In genomic region chr17:18563405-18564098, GRCh38 we compare ENCODE assay signal across 8 cellular contexts.
A peak's percentile ranks its signal among the peaks of the same experiment; 100 is the strongest.
DNase-seq lines count a peak whose midpoint lies in the region; ATAC-seq, FAIRE-seq and TF ChIP-seq lines count a peak whose summit lies in the region.
"Not testable (repeated sequence)": the region's sequence is repeated elsewhere in the genome, so short reads cannot be mapped to it uniquely, and the experiment has no call there.

No MANE protein-coding gene starts in this region.

- CTCF ChIA-PET in activated CD8-positive, alpha-beta T cell treated with anti-CD3 and anti-CD28 coated beads for 36 hours (lab: Charles Lee), result not testable (repeated sequence)

- DNase-seq in DMS53 treated with DMSO at 0.1 percent for 48 hours (lab: John Stamatoyannopoulos, UW; ENCODE audit: unreplicated experiment), result peak; percentile 24
- DNase-seq in H54 (ENCODE audit: insufficient read length, low spot score), result not testable (repeated sequence)
- peak; percentile 18 for DNase-seq in activated CD8-positive, alpha-beta T cell treated with anti-CD3 and anti-CD28 coated beads for 36 hours
- peak; percentile 43 for DNase-seq in ecto neural progenitor cell (ENCODE audit: low spot score)
- DNase-seq in memory B cell (ENCODE audit: low spot score in 2 of 2), result peak; percentile 55 to 61
- peak; percentile 1 to 21 for DNase-seq in stimulated activated naive CD8-positive, alpha-beta T cell treated with anti-CD3 and anti-CD28 coated beads, Interleukin-15, amount 100 ng/mL, for 72 hours

- not testable (repeated sequence) for H3K79me2 ChIP-seq in OCI-LY3 (ENCODE audit: low read length)

- 0 out of 2 replicates have a peak overlapping the region, but pooled peaks have one; percentile 17 for H3K4me2 ChIP-seq in OCI-LY3 (ENCODE audit: low read length)

- H3K27me3 Mint-ChIP-seq in activated CD8-positive, alpha-beta T cell treated with anti-CD3 and anti-CD28 coated beads for 36 hours; memory B cell; stimulated activated naive CD8-positive, alpha-beta T cell treated with anti-CD3 and anti-CD28 coated beads, Interleukin-15, amount 100 ng/mL, for 72 hours: not testable (repeated sequence)

- H3K27ac Mint-ChIP-seq in activated CD8-positive, alpha-beta T cell treated with anti-CD3 and anti-CD28 coated beads for 36 hours, result peak overlapping the region; percentile 43
- H3K27ac Mint-ChIP-seq in memory B cell, result peak overlapping the region; percentile 6
- H3K27ac Mint-ChIP-seq in stimulated activated naive CD8-positive, alpha-beta T cell treated with anti-CD3 and anti-CD28 coated beads, Interleukin-15, amount 100 ng/mL, for 72 hours, result not testable (repeated sequence)

- H3K9me3 ChIP-seq in OCI-LY3 (ENCODE audit: insufficient read depth, low read length), result not testable (repeated sequence)

- H3K27me3 ChIP-seq in OCI-LY3 (ENCODE audit: low read depth, low read length), result not testable (repeated sequence)

- not testable (repeated sequence) for H4K20me1 ChIP-seq in OCI-LY3 (ENCODE audit: insufficient read depth, low read length)

- H3K9ac ChIP-seq in OCI-LY3 (ENCODE audit: low read length), result not testable (repeated sequence)

- not testable (repeated sequence) for H3K36me3 ChIP-seq in OCI-LY3 (replicated peaks; ENCODE audit: low read depth, low read length)

- not testable (repeated sequence) for H3K36me3 Mint-ChIP-seq in activated CD8-positive, alpha-beta T cell treated with anti-CD3 and anti-CD28 coated beads for 36 hours (ENCODE audit: low read depth); memory B cell

- H3K4me3 ChIP-seq in OCI-LY3 (ENCODE audit: low read length), result not testable (repeated sequence)

- TF ChIP-seq CTCF in OCI-LY3 (IDR thresholded peaks at IDR 0.05; ENCODE audit: low read depth, low read length); activated CD8-positive, alpha-beta T cell treated with anti-CD3 and anti-CD28 coated beads for 36 hours (IDR thresholded peaks at IDR 0.05): not testable (repeated sequence)

- POLR2A ChIA-PET in activated CD8-positive, alpha-beta T cell treated with anti-CD3 and anti-CD28 coated beads for 36 hours (lab: Charles Lee), result not testable (repeated sequence)

- H3K9me3 Mint-ChIP-seq in activated CD8-positive, alpha-beta T cell treated with anti-CD3 and anti-CD28 coated beads for 36 hours; memory B cell; stimulated activated naive CD8-positive, alpha-beta T cell treated with anti-CD3 and anti-CD28 coated beads, Interleukin-15, amount 100 ng/mL, for 72 hours: not testable (repeated sequence)

- H3K4me3 Mint-ChIP-seq in activated CD8-positive, alpha-beta T cell treated with anti-CD3 and anti-CD28 coated beads for 36 hours, result peak overlapping the region; percentile 8
- peak overlapping the region; percentile 75 for H3K4me3 Mint-ChIP-seq in memory B cell
- peak overlapping the region; percentile 58 to 73 for H3K4me3 Mint-ChIP-seq in stimulated activated naive CD8-positive, alpha-beta T cell treated with anti-CD3 and anti-CD28 coated beads, Interleukin-15, amount 100 ng/mL, for 72 hours

- not testable (repeated sequence) for H3K4me1 Mint-ChIP-seq in activated CD8-positive, alpha-beta T cell treated with anti-CD3 and anti-CD28 coated beads for 36 hours (ENCODE audit: low read depth); memory B cell
- peaks cover 13% of the 10 kb centered on the region for H3K4me1 Mint-ChIP-seq in stimulated activated naive CD8-positive, alpha-beta T cell treated with anti-CD3 and anti-CD28 coated beads, Interleukin-15, amount 100 ng/mL, for 72 hours

- H2AFZ ChIP-seq in OCI-LY3 (ENCODE audit: low read depth, low read length), result not testable (repeated sequence)

- ATAC-seq in HG03457 (IDR thresholded peaks at IDR 0.05; ENCODE audit: unreplicated experiment) (peak; percentile 52), memory B cell (ENCODE audit: low read depth) (peak; percentile 95)
- peak; percentile 70 for ATAC-seq in activated CD8-positive, alpha-beta T cell treated with anti-CD3 and anti-CD28 coated beads for 36 hours
- ATAC-seq in stimulated activated naive CD8-positive, alpha-beta T cell treated with anti-CD3 and anti-CD28 coated beads, Interleukin-15, amount 100 ng/mL, for 72 hours, result peak; percentile 87

- TF ChIP-seq POLR2A in H54 (IDR thresholded peaks at IDR 0.05; ENCODE audit: low read depth, low read length), result not testable (repeated sequence)

- H3K27ac ChIP-seq in OCI-LY3 (ENCODE audit: low read length), result not testable (repeated sequence)

- not testable (repeated sequence) for H3K4me1 ChIP-seq in OCI-LY3 (ENCODE audit: low read length)

- intact Hi-C loops in activated CD8-positive, alpha-beta T cell treated with anti-CD3 and anti-CD28 coated beads for 36 hours (cut with micrococcal nuclease), result not testable (repeated sequence)

- FAIRE-seq in H54 (lab: Jason Lieb, UNC), result peak; percentile 6

Comparison
In these comparisons a context has a peak if more than half of its experiments do, and no peak if none do; other contexts are left out.
1. H3K4me3 Mint-ChIP-seq: peak in every context shown above with its lines; median percentile 75 in memory B cell; 66 in stimulated activated naive CD8-positive, alpha-beta T cell treated with anti-CD3 and anti-CD28 coated beads, Interleukin-15, amount 100 ng/mL, for 72 hours; 8 in activated CD8-positive, alpha-beta T cell treated with anti-CD3 and anti-CD28 coated beads for 36 hours.